8 cellular contexts compared by ENCODE assay signal in the genomic region with DNA sequence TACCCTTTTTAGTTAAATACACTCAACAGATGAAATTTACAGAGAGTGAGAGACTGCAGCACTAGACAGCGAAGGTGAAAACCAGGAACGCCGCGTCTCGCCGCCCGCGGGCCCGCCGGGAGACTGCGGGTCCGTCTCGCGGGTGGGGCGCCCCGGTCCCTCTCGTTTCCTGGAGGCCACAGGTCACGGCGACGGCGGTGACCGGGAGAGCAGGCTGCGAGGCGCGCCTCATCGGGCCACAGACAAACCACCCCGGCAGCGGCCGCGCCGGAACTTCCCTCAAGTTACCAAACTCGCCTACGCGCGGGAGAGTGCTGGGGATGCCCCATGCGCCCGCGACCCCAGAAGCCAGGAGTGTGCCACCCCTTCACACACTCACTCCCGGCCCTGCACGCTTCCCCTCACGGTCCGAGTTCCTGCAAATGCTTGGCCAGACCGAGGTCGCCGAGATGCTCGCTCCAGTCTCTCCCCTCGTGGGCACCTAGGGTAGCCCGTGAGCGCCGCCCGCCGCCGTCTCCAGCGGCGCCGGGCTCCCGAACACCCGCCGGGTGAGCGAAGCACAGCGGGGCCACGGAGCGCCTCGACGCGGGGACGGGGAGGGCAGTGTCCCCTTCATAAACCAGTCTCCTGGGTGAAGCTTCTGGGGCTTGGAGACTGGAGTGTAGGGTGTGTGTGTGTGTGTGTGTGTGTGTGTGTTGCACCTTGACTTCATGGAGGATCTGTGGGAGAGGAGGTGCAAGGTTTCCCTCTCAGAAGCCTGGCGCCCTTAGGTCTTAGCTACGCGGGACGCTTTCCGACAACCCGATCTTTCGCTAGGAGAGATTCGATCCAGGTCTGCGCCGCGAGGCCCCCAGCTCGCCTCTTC. TPM values are rescaled to one million over a fixed set of nuclear protein-coding genes. Genes with fewer than 3 reads are reported as not detected.
DNase-seq lines count a peak whose midpoint lies in the region; ATAC-seq lines count a peak whose summit lies in the region.

No MANE protein-coding gene starts in this region.

- peak overlapping the region; percentile 58 for H3K27ac ChIP-seq in caudate nucleus (ENCODE audit: low read depth, low read length)

- ATAC-seq in HG03159 (IDR thresholded peaks at IDR 0.05; ENCODE audit: unreplicated experiment): peak; percentile 21
- no peak for ATAC-seq in GM21619 (IDR thresholded peaks at IDR 0.05; ENCODE audit: unreplicated experiment)
- ATAC-seq in GM19455 (IDR thresholded peaks at IDR 0.05; ENCODE audit: unreplicated experiment): no peak

- DNase-seq in Daoy (ENCODE audit: low read depth) (peak; percentile 45), caudate nucleus (lab: John Stamatoyannopoulos, UW) (peak in 47 of 61 donors; percentile 4 to 70 (median 43)), kidney glomerular epithelial cell (lab: John Stamatoyannopoulos, UW) (peak; percentile 17)
- peak; percentile 31 for DNase-seq in activated CD4-positive, CD25-positive, alpha-beta regulatory T cell treated with anti-CD3 and anti-CD28 coated beads, Interleukin-2, amount 50 U/mL, for 16 hours (ENCODE audit: low read depth, low spot score)
- DNase-seq in stimulated activated CD4-positive, alpha-beta T cell treated with anti-CD3 and anti-CD28 coated beads, Interleukin-15, amount 100 ng/mL, for 24 hours: peak; percentile 87

RNA-seq across cellular contexts. Expression of a gene that starts 1.4 kb away (rescaled TPM):
- total RNA-seq in Daoy (2014; rRNA removed; shearing (Covaris generic)): 0.46 and 0.60 TPM in 2 replicates

Comparison
In these comparisons a context has a peak if more than half of its experiments do, and no peak if none do; other contexts are left out.
1. DNase-seq: peak in every context shown above with its lines; median percentile 87 in stimulated activated CD4-positive, alpha-beta T cell treated with anti-CD3 and anti-CD28 coated beads, Interleukin-15, amount 100 ng/mL, for 24 hours; 45 in Daoy; 43 in caudate nucleus; 31 in activated CD4-positive, CD25-positive, alpha-beta regulatory T cell treated with anti-CD3 and anti-CD28 coated beads, Interleukin-2, amount 50 U/mL, for 16 hours; 17 in kidney glomerular epithelial cell.